In the genomic region with DNA sequence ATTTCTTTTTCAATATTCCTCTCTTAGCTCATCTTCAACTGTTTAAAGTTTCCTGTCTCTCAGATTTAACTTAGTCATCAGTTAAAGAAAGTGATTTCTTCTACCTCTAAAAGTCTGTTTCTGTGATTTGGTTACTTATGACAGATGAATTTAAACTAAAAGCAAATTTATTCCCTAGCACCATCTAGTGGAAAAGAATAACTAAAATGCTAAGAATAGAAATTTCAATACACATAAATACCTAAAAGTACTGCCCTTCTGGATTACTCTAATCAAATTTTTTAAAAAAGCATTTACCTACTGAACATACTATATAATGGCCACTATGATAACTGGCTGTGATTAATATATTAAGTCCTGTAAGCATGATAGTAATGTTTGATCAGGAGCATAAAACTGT, we compare ENCODE assay signal across 15 cellular contexts. TPM values are rescaled to one million over a fixed set of nuclear protein-coding genes. Genes with fewer than 3 reads are reported as not detected.
DNase-seq lines count a peak whose midpoint lies in the region; ATAC-seq, FAIRE-seq and TF ChIP-seq lines count a peak whose summit lies in the region.
"Had no signal": no experiment of that assay in that cellular context is flagged by ENCODE, and none has a peak within 500 bp of the region (broad histone marks: within the 10 kb centered on the region; RNA-seq: fewer than 3 reads in every experiment).

No MANE protein-coding gene starts in this region.

- no peak for TF ChIP-seq EP300 in K562 (IDR thresholded peaks at IDR 0.05; ENCODE audit: low read length)

- H3K9me3 ChIP-seq in K562 (replicated peaks; ENCODE audit: control insufficient read depth, insufficient read depth, low read depth, low read length): no peaks in the 10 kb centered on the region
- H3K9me3 ChIP-seq: colonic mucosa, spleen, thyroid gland had no signal

- no peak overlapping the region for H2AFZ ChIP-seq in K562 (ENCODE audit: low read depth, low read length)

- H3K27ac Mint-ChIP-seq in nephron: no peak overlapping the region
- no peak overlapping the region for H3K27ac Mint-ChIP-seq in activated T-cell treated with anti-CD3 and anti-CD28 coated beads, Interleukin-2, amount 50 U/mL, for 24 hours
- H3K27ac Mint-ChIP-seq: IgD-negative memory B cell had no signal

- TF ChIP-seq CTCF in D721Med (IDR thresholded peaks at IDR 0.05; ENCODE audit: insufficient read depth, missing control alignments) (peak; percentile 16), K562 (IDR thresholded peaks at IDR 0.05 in 2 of 3, conservative IDR thresholded peaks at IDR 0.05 in 1 of 3; ENCODE audit: insufficient read depth in 2 of 3, low read depth in 1 of 3, low read length in 3 of 3) (peak in 1 of 3 experiments; percentile 16; a peak in 1 of 6 replicates), nephron (IDR thresholded peaks at IDR 0.05; ENCODE audit: unreplicated experiment in 3 of 3) (peak in 2 of 3 experiments; percentile 9 to 21)

- no peaks in the 10 kb centered on the region for H3K9me1 ChIP-seq in K562 (ENCODE audit: control insufficient read depth, insufficient read depth, low read length)

- in situ Hi-C loops in K562 (cut with MboI): loop anchor here (10.0 kb wide), 1 partner anchor 620 kb away; no protein-coding TSS in a partner anchor

- H3K4me3 Mint-ChIP-seq in nephron: no peak overlapping the region
- H3K4me3 Mint-ChIP-seq in activated T-cell treated with anti-CD3 and anti-CD28 coated beads, Interleukin-2, amount 50 U/mL, for 24 hours: no peak overlapping the region
- H3K4me3 Mint-ChIP-seq: IgD-negative memory B cell had no signal

- ATAC-seq in K562: no peak

- no peaks in the 10 kb centered on the region for H3K4me1 Mint-ChIP-seq in nephron
- H3K4me1 Mint-ChIP-seq in activated T-cell treated with anti-CD3 and anti-CD28 coated beads, Interleukin-2, amount 50 U/mL, for 24 hours (ENCODE audit: low read depth): peaks cover 6% of the 10 kb centered on the region
- H3K4me1 Mint-ChIP-seq: IgD-negative memory B cell had no signal

- H3K9ac ChIP-seq in K562 (ENCODE audit: insufficient read depth in 1 of 2, low read depth in 2 of 2, low read length in 2 of 2): no peak overlapping the region

- peaks cover 58% of the 10 kb centered on the region for H3K36me3 ChIP-seq in K562 (ENCODE audit: control insufficient read depth, insufficient read depth, low read length)
- H3K36me3 ChIP-seq: colonic mucosa had no signal

- no peaks in the 10 kb centered on the region for H3K27me3 ChIP-seq in K562 (ENCODE audit: control insufficient read depth in 2 of 2, insufficient read depth in 2 of 2, low read length in 2 of 2)
- H3K27me3 ChIP-seq: colonic mucosa, spleen, thyroid gland had no signal

- no TSS peak for BruUV-seq in K562 (replicated peaks; lab: Mats Ljungman, UMichigan)

- no peak for TF ChIP-seq RAD21 in K562 (CRISPR knock-in tag; conservative IDR thresholded peaks at IDR 0.05 in 1 of 2, IDR thresholded peaks at IDR 0.05 in 1 of 2)

- H3K4me3 ChIP-seq in K562: no peak overlapping the region
- H3K4me3 ChIP-seq: colonic mucosa, spleen, thyroid gland had no signal

- no peak overlapping the region for H3K27ac ChIP-seq in K562 (ENCODE audit: extremely low read depth, low read depth, low read length)
- H3K27ac ChIP-seq: colonic mucosa, spleen, thyroid gland had no signal

- CTCF ChIA-PET in K562 (lab: Yijun Ruan, JAX; ENCODE audit: low intra/inter-chr PET ratio): no interaction called here

- no peak for TF ChIP-seq POLR2A in K562 (conservative IDR thresholded peaks at IDR 0.05)

- intact Hi-C loops in K562 (cut with micrococcal nuclease): loop anchor here (5.0 kb wide), 1 partner anchor 1202 kb away; no protein-coding TSS in a partner anchor

- H3K9me3 Mint-ChIP-seq in nephron: no peaks in the 10 kb centered on the region
- no peaks in the 10 kb centered on the region for H3K9me3 Mint-ChIP-seq in activated T-cell treated with anti-CD3 and anti-CD28 coated beads, Interleukin-2, amount 50 U/mL, for 24 hours
- H3K9me3 Mint-ChIP-seq: IgD-negative memory B cell had no signal

- H3K36me3 Mint-ChIP-seq in nephron (ENCODE audit: low read depth): peaks cover 31% of the 10 kb centered on the region
- peaks cover 56% of the 10 kb centered on the region for H3K36me3 Mint-ChIP-seq in activated T-cell treated with anti-CD3 and anti-CD28 coated beads, Interleukin-2, amount 50 U/mL, for 24 hours (ENCODE audit: low read depth)

- no peaks in the 10 kb centered on the region for H3K27me3 Mint-ChIP-seq in nephron (ENCODE audit: low read depth)
- no peaks in the 10 kb centered on the region for H3K27me3 Mint-ChIP-seq in activated T-cell treated with anti-CD3 and anti-CD28 coated beads, Interleukin-2, amount 50 U/mL, for 24 hours
- H3K27me3 Mint-ChIP-seq: IgD-negative memory B cell had no signal

- FAIRE-seq in D721Med (lab: Jason Lieb, UNC): no peak
- peak; percentile 62 for FAIRE-seq in K562 (lab: Jason Lieb, UNC)

- POLR2A ChIA-PET in K562 (lab: Yijun Ruan, JAX): interaction anchor here (1.0 to 1.6 kb wide), 2 partner anchors 10 to 14 kb away, joined by 3 to 7 read pairs; a partner anchor contains a TSS

- no peaks in the 10 kb centered on the region for H3K79me2 ChIP-seq in K562 (ENCODE audit: control insufficient read depth, insufficient read depth, low read length)

- no peaks in the 10 kb centered on the region for H3K4me1 ChIP-seq in K562 (replicated peaks in 1 of 2; ENCODE audit: control insufficient read depth in 2 of 2, insufficient read depth in 2 of 2, low read length in 2 of 2)
- H3K4me1 ChIP-seq: colonic mucosa had no signal

- no peaks in the 10 kb centered on the region for H4K20me1 ChIP-seq in K562 (replicated peaks; ENCODE audit: control insufficient read depth, insufficient read depth, low read length)

- DNase-seq in D721Med (ENCODE audit: insufficient read length, low spot score): no peak
- DNase-seq in LHCN-M2 (ENCODE audit: low read depth): peak; percentile 11
- DNase-seq in K562 (ENCODE audit: extremely low read depth in 1 of 4, low spot score in 3 of 4): no peak
- DNase-seq in stimulated activated CD4-positive, alpha-beta T cell treated with anti-CD3 and anti-CD28 coated beads, Interleukin-4, amount 100 ng/mL, for 1 hour: no peak
- DNase-seq in activated T-cell treated with anti-CD3 and anti-CD28 coated beads, Interleukin-2, amount 50 U/mL, for 24 hours: no peak
- no peak for DNase-seq in activated CD4-positive, alpha-beta T cell treated with anti-CD3 and anti-CD28 coated beads for 48 hours
- DNase-seq: activated CD8-positive, alpha-beta memory T cell treated with anti-CD3 and anti-CD28 coated beads for 24 hours; activated naive CD4-positive, alpha-beta T cell treated with anti-CD3 and anti-CD28 coated beads, Interleukin-2, amount 50 U/mL, for 16 hours; colonic mucosa; spleen; T-helper 9 cell; thyroid gland had no signal

- H3K4me2 ChIP-seq in K562 (ENCODE audit: insufficient read depth, low read length): no peak overlapping the region

RNA-seq across cellular contexts. Expression of a gene that starts 14.0 kb away (rescaled TPM):
- total RNA-seq in LHCN-M2 (2014; rRNA removed): 1.1 and 1.4 TPM in 2 replicates
- 0.36 TPM for polyA plus RNA-seq in LHCN-M2 (2012)
- total RNA-seq in K562 (2011; cell fraction: chromatin; rRNA removed; ENCODE audit: low replicate concordance): 0.72 and 2.2 TPM in 2 replicates
- 0.53 TPM in 1 of 2 replicates, not detected in the other for total RNA-seq in K562 (2011; cell fraction: nucleolus; rRNA removed)
- 0.92 TPM in 1 of 2 replicates, not detected in the other for total RNA-seq in K562 (2011; cell fraction: nucleoplasm; rRNA removed)
- total RNA-seq in K562 (2014; rRNA removed): 0.24 and 0.77 TPM in 2 replicates
- 0.13 and 0.44 TPM in 2 replicates for total RNA-seq in K562 (2014; rRNA removed; fragmentation: Illumina TruSeq; extraction: Trizol)
- 0.22 and 0.41 TPM in 2 replicates for total RNA-seq in K562 (2015; rRNA removed; fragmentation: Illumina TruSeq; extraction: Trizol)
- 0.47 and 0.60 TPM in 2 replicates for total RNA-seq in K562 (2021)
- 0.24 and 0.60 TPM in 2 replicates for polyA plus RNA-seq in K562 (2011; rRNA removed)
- 0.10 TPM in 1 of 2 replicates, not detected in the other for polyA plus RNA-seq in K562 (2011; cell fraction: cytosol; rRNA removed)
- polyA plus RNA-seq in K562 (2011; cell fraction: nucleus; rRNA removed): 0.44 TPM in 1 of 2 replicates, not detected in the other
- polyA plus RNA-seq in K562 (2012): 0.24 and 0.35 TPM in 2 replicates
- 0.10 TPM in 2 replicates for polyA plus RNA-seq in K562 (2014; fragmentation: Illumina TruSeq; extraction: Trizol)
- under 1 TPM; 0.62 to 0.73 TPM for polyA plus RNA-seq in K562 (2014; fragmentation: Nextera tagmentation; extraction: Ambion mirVana)
- 0.15 and 0.40 TPM in 2 replicates for polyA plus RNA-seq in K562 (2014; rRNA removed)
- 0.46 and 0.96 TPM in 2 replicates for polyA minus RNA-seq in K562 (2011; rRNA and poly(A)+ RNA removed)
- polyA minus RNA-seq in K562 (2011; cell fraction: cytosol; rRNA and poly(A)+ RNA removed): not detected in 2 replicates
- polyA minus RNA-seq in K562 (2011; cell fraction: nucleus; rRNA and poly(A)+ RNA removed): 1.1 TPM in 1 of 2 replicates, not detected in the other
- total RNA-seq: Daoy had no signal

RNA-seq across cellular contexts. Expression of a gene that starts 14.1 kb away (rescaled TPM):
- total RNA-seq in LHCN-M2 (2014; rRNA removed) (58.6 and 83.1 TPM in 2 replicates), K562 (2014; rRNA removed) (28.5 and 35.5 TPM in 2 replicates), K562 (2014; rRNA removed; fragmentation: Illumina TruSeq; extraction: Trizol) (70.2 and 77.3 TPM in 2 replicates), K562 (2015; rRNA removed; fragmentation: Illumina TruSeq; extraction: Trizol) (62.1 and 63.8 TPM in 2 replicates), K562 (2021) (54.9 and 61.5 TPM in 2 replicates)
- 33.9 TPM for polyA plus RNA-seq in LHCN-M2 (2012)
- 22.6 and 96.7 TPM in 2 replicates for total RNA-seq in K562 (2011; cell fraction: chromatin; rRNA removed; ENCODE audit: low replicate concordance)
- total RNA-seq in K562 (2011; cell fraction: nucleolus; rRNA removed): 13.2 and 20.0 TPM in 2 replicates
- total RNA-seq in K562 (2011; cell fraction: nucleoplasm; rRNA removed): 41.9 and 68.2 TPM in 2 replicates
- polyA plus RNA-seq in K562 (2011; rRNA removed) (87.2 and 96.3 TPM in 2 replicates), K562 (2014; fragmentation: Illumina TruSeq; extraction: Trizol) (78.7 and 89.9 TPM in 2 replicates), K562 (2014; fragmentation: Nextera tagmentation; extraction: Ambion mirVana) (10 to 100 TPM; 72.0 to 90.2 TPM), K562 (2014; rRNA removed) (43.6 and 46.9 TPM in 2 replicates)
- polyA plus RNA-seq in K562 (2011; cell fraction: cytosol; rRNA removed): 18.7 and 33.0 TPM in 2 replicates
- 65.7 and 132 TPM in 2 replicates for polyA plus RNA-seq in K562 (2011; cell fraction: nucleus; rRNA removed)
- 62.8 and 91.2 TPM in 2 replicates for polyA plus RNA-seq in K562 (2012)
- 73.3 and 93.8 TPM in 2 replicates for polyA minus RNA-seq in K562 (2011; rRNA and poly(A)+ RNA removed)
- polyA minus RNA-seq in K562 (2011; cell fraction: cytosol; rRNA and poly(A)+ RNA removed): 26.6 and 33.4 TPM in 2 replicates
- 59.8 and 112 TPM in 2 replicates for polyA minus RNA-seq in K562 (2011; cell fraction: nucleus; rRNA and poly(A)+ RNA removed)
